ENCODE assay signal across 1 cellular context in the genomic region with DNA sequence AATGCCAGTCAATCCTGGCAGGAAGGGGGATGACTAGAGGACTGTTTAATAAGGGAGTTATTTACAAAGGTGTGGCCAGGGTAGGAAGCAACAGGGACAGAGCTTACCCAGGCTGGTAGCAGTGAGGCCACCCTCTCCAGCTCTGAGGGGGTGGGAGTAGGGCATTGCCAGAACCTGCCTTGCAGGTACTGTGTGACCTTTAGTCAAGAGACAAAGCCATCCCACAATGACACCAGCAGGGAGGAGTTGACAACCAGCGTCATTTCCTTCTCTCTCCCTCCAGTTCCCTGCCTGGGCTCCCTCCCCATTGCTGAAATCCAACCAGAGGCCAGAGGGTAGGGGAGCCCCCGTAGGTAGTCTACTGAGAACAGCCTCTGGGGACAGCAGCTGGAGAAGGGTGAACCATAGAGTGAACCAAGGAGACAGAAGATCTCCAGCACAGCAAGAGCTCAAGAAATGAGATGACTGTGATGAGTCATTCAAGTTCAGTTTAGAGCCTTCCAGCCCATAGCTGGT.
TF ChIP-seq lines count a peak whose summit lies in the region.

No MANE protein-coding gene starts in this region.

TF ChIP-seq in SK-N-SH, 30 proteins besides CTCF, POLR2A, EP300 and RAD21 (continued from another document):
- no peak for TF ChIP-seq NRF1 (IDR thresholded peaks at IDR 0.05; ENCODE audit: low read depth, low read length)
- TF ChIP-seq, protein P1, sequence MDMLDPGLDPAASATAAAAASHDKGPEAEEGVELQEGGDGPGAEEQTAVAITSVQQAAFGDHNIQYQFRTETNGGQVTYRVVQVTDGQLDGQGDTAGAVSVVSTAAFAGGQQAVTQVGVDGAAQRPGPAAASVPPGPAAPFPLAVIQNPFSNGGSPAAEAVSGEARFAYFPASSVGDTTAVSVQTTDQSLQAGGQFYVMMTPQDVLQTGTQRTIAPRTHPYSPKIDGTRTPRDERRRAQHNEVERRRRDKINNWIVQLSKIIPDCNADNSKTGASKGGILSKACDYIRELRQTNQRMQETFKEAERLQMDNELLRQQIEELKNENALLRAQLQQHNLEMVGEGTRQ (IDR thresholded peaks at IDR 0.05; ENCODE audit: borderline replicate concordance, low read depth, low read length) = no peak
- no peak for TF ChIP-seq PBX3 (IDR thresholded peaks at IDR 0.05)
- no peak for TF ChIP-seq SIN3A (IDR thresholded peaks at IDR 0.05; ENCODE audit: borderline replicate concordance, low read depth, low read length)
- no peak for TF ChIP-seq FOXJ3 (CRISPR knock-in tag; IDR thresholded peaks at IDR 0.05)
- TF ChIP-seq SMC3 (IDR thresholded peaks at IDR 0.05; ENCODE audit: low read depth, low read length) = no peak
- no peak for TF ChIP-seq TEAD4 (IDR thresholded peaks at IDR 0.05; ENCODE audit: borderline replicate concordance, insufficient read depth)
